26 cellular contexts compared by ENCODE assay signal in genomic region chr6:53833147-53833546, GRCh38. TPM values are rescaled to one million over a fixed set of nuclear protein-coding genes. Genes with fewer than 3 reads are reported as not detected.
DNase-seq lines count a peak whose midpoint lies in the region; ATAC-seq, FAIRE-seq and TF ChIP-seq lines count a peak whose summit lies in the region.
"Had no signal": no experiment of that assay in that cellular context is flagged by ENCODE, and none has a peak within 500 bp of the region (broad histone marks: within the 10 kb centered on the region; RNA-seq: fewer than 3 reads in every experiment).

No MANE protein-coding gene starts in this region.

- no peaks in the 10 kb centered on the region for H3K9me3 ChIP-seq in HCT116 (ENCODE audit: control insufficient read depth in 1 of 2, insufficient read depth in 1 of 2, low read depth in 1 of 2, low read length in 2 of 2)
- H3K9me3 ChIP-seq in astrocyte (ENCODE audit: insufficient read depth, low read depth, low read length), result no peaks in the 10 kb centered on the region
- no peaks in the 10 kb centered on the region for H3K9me3 ChIP-seq in neural progenitor cell (ENCODE audit: low read depth)
- no peaks in the 10 kb centered on the region for H3K9me3 ChIP-seq in T-helper 17 cell (ENCODE audit: control insufficient read depth, low read length, poor library complexity, severe bottlenecking)
- H3K9me3 ChIP-seq: ascending aorta, ovary, thyroid gland had no signal

- H3K4me1 ChIP-seq in HCT116 (ENCODE audit: control insufficient read depth in 1 of 2, insufficient read depth in 2 of 2, low read length in 2 of 2) (peaks cover 4 to 35% of the 10 kb centered on the region in 2 experiments; a peak in 3 of 4 replicates), astrocyte (ENCODE audit: insufficient read depth, low read length) (no peaks in the 10 kb centered on the region), neural progenitor cell (peaks cover 28% of the 10 kb centered on the region)

- no peak for ATAC-seq in HCT116
- no peak for ATAC-seq in T-helper 17 cell
- ATAC-seq: activated T-helper 17 cell treated with anti-CD3 and anti-CD28 coated beads, Interleukin-2, amount 50 U/mL, for 72 hours; left colon; right cardiac atrium; stimulated activated naive CD8-positive, alpha-beta T cell treated with anti-CD3 and anti-CD28 coated beads, Interleukin-15, Interleukin-2, amounts not matched to agents 100 U/mL and 50 U/mL, for 24 hours; WTC11 had no signal

- H3K4me3 Mint-ChIP-seq in astrocyte (ENCODE audit: unreplicated experiment), result no peak overlapping the region
- H3K4me3 Mint-ChIP-seq in neural progenitor cell, result no peak overlapping the region
- H3K4me3 Mint-ChIP-seq in T-helper 17 cell, result no peak overlapping the region
- H3K4me3 Mint-ChIP-seq: activated naive CD8-positive, alpha-beta T cell; activated T-helper 17 cell treated with anti-CD3 and anti-CD28 coated beads, Interleukin-2, amount 50 U/mL, for 72 hours; naive B cell; WTC11 had no signal

- no peaks in the 10 kb centered on the region for H3K27me3 ChIP-seq in HCT116 (ENCODE audit: insufficient read depth, low read length)
- no peaks in the 10 kb centered on the region for H3K27me3 ChIP-seq in astrocyte (ENCODE audit: insufficient read depth, low read length)
- H3K27me3 ChIP-seq in neural progenitor cell, result no peaks in the 10 kb centered on the region
- H3K27me3 ChIP-seq: ascending aorta, ovary, thyroid gland had no signal

- H3K36me3 ChIP-seq in HCT116 (ENCODE audit: control insufficient read depth in 1 of 2, insufficient read depth in 2 of 2, low read length in 2 of 2) (no peaks in the 10 kb centered on the region), astrocyte (ENCODE audit: insufficient read depth, low read length) (no peaks in the 10 kb centered on the region), neural progenitor cell (no peaks in the 10 kb centered on the region)
- H3K36me3 ChIP-seq: ascending aorta, ovary, thyroid gland had no signal

- H2AFZ ChIP-seq in HCT116 (ENCODE audit: low read depth, low read length, poor library complexity, severe bottlenecking) (no peak overlapping the region), astrocyte (ENCODE audit: low read depth, low read length) (no peak overlapping the region), neural progenitor cell (replicated peaks) (no peak overlapping the region)

- DNase-seq in D721Med (ENCODE audit: insufficient read length, low spot score), result no peak
- no peak for DNase-seq in HCT116 (ENCODE audit: low read depth, low spot score)
- DNase-seq in astrocyte (ENCODE audit: low read depth), result no peak
- no peak for DNase-seq in neural progenitor cell (ENCODE audit: low spot score)
- no peak for DNase-seq in activated naive CD4-positive, alpha-beta T cell (lab: John Stamatoyannopoulos, UW)
- DNase-seq in OCI-M1 (lab: John Stamatoyannopoulos, UW), result no peak
- no peak for DNase-seq in T-helper 17 cell
- DNase-seq in activated naive CD4-positive, alpha-beta T cell treated with Interleukin-2 at 50 U/mL for 16 hours, result no peak
- DNase-seq: DMS 273 treated with DMSO at 0.1 percent for 48 hours; KG1; left colon; mesendoderm; naive B cell; NCI-H187 treated with DMSO at 0.1 percent for 48 hours; NCI-H2227 treated with DMSO at 0.1 percent for 48 hours; NCI-H748 treated with DMSO at 0.1 percent for 48 hours; ovary; right cardiac atrium; stimulated activated naive CD8-positive, alpha-beta T cell treated with anti-CD3 and anti-CD28 coated beads, Interleukin-15, Interleukin-2, amounts not matched to agents 100 U/mL and 50 U/mL, for 24 hours; T1000; thyroid gland had no signal

- no peaks in the 10 kb centered on the region for H4K20me1 ChIP-seq in HCT116 (ENCODE audit: insufficient read depth)
- peaks cover 16% of the 10 kb centered on the region for H4K20me1 ChIP-seq in astrocyte (ENCODE audit: insufficient read depth, low read length)
- no peaks in the 10 kb centered on the region for H4K20me1 ChIP-seq in neural progenitor cell (ENCODE audit: low read depth)

- H3K27ac ChIP-seq in HCT116 (ENCODE audit: low read depth, low read length) (no peak overlapping the region), astrocyte (ENCODE audit: low read depth, low read length) (no peak overlapping the region), neural progenitor cell (no peak overlapping the region)
- H3K27ac ChIP-seq: ascending aorta, ovary, thyroid gland had no signal

- H3K4me3 ChIP-seq in HCT116 (replicated peaks in 1 of 2; ENCODE audit: low read depth in 1 of 2, low read length in 2 of 2) (no peak overlapping the region), astrocyte (ENCODE audit: insufficient read depth, low read depth, low read length) (no peak overlapping the region), neural progenitor cell (no peak overlapping the region)
- H3K4me3 ChIP-seq: ascending aorta, ovary, thyroid gland had no signal

- intact Hi-C loops in HCT116 (cut with micrococcal nuclease), result no loop called here

- POLR2A ChIA-PET in HCT116 (lab: Charles Lee), result no interaction called here

- H3K79me2 ChIP-seq in HCT116 (ENCODE audit: insufficient read depth, low read length) (peaks cover 62% of the 10 kb centered on the region), astrocyte (ENCODE audit: insufficient read depth, low read length) (no peaks in the 10 kb centered on the region), neural progenitor cell (ENCODE audit: low read depth) (peaks cover 9% of the 10 kb centered on the region)

- 0 out of 2 replicates have a peak, but pooled peaks cover 4% of the 10 kb centered on the region for H3K9me2 ChIP-seq in HCT116 (ENCODE audit: insufficient read depth)

- H3K36me3 Mint-ChIP-seq in astrocyte (ENCODE audit: low read depth, unreplicated experiment) (no peaks in the 10 kb centered on the region), neural progenitor cell (peaks cover 2% of the 10 kb centered on the region), T-helper 17 cell (ENCODE audit: low read depth) (peaks cover 2% of the 10 kb centered on the region)
- H3K36me3 Mint-ChIP-seq: naive B cell, WTC11 had no signal

- H3F3A ChIP-seq in neural progenitor cell (ENCODE audit: low read depth), result peaks cover 10% of the 10 kb centered on the region

- TF ChIP-seq CTCF in D721Med (IDR thresholded peaks at IDR 0.05; ENCODE audit: insufficient read depth, missing control alignments) (no peak), HCT116 (IDR thresholded peaks at IDR 0.05 in 2 of 3, conservative IDR thresholded peaks at IDR 0.05 in 1 of 3; ENCODE audit: borderline replicate concordance in 1 of 3, insufficient read depth in 1 of 3, low read depth in 2 of 3, low read length in 2 of 3) (no peak), astrocyte (IDR thresholded peaks at IDR 0.05; ENCODE audit: insufficient read depth, low read depth, low read length) (no peak), neural progenitor cell (IDR thresholded peaks at IDR 0.05) (no peak)

- H3K9ac ChIP-seq in HCT116 (ENCODE audit: low read length) (no peak overlapping the region), astrocyte (ENCODE audit: low read length) (no peak overlapping the region), neural progenitor cell (no peak overlapping the region)

- no peak for TF ChIP-seq RAD21 in HCT116 (IDR thresholded peaks at IDR 0.05; ENCODE audit: low read depth)

- TF ChIP-seq POLR2A in HCT116 (IDR thresholded peaks at IDR 0.05; ENCODE audit: borderline replicate concordance, extremely low read depth, insufficient read depth, insufficient read length), result no peak

- H3K4me2 ChIP-seq in HCT116 (ENCODE audit: low read length) (peak overlapping the region; percentile 38), astrocyte (ENCODE audit: low read length) (no peak overlapping the region), neural progenitor cell (no peak overlapping the region)

- H3K27me3 Mint-ChIP-seq in astrocyte (ENCODE audit: low read depth, unreplicated experiment) (no peaks in the 10 kb centered on the region), neural progenitor cell (ENCODE audit: insufficient read depth, low read depth) (peaks cover 3% of the 10 kb centered on the region), T-helper 17 cell (no peaks in the 10 kb centered on the region)
- H3K27me3 Mint-ChIP-seq: activated naive CD8-positive, alpha-beta T cell; activated T-helper 17 cell treated with anti-CD3 and anti-CD28 coated beads, Interleukin-2, amount 50 U/mL, for 72 hours; naive B cell had no signal

- H3K27ac Mint-ChIP-seq in astrocyte (ENCODE audit: unreplicated experiment), result peak overlapping the region; percentile 70
- peak overlapping the region; percentile 39 for H3K27ac Mint-ChIP-seq in neural progenitor cell
- no peak overlapping the region for H3K27ac Mint-ChIP-seq in T-helper 17 cell
- H3K27ac Mint-ChIP-seq: activated naive CD8-positive, alpha-beta T cell; activated T-helper 17 cell treated with anti-CD3 and anti-CD28 coated beads, Interleukin-2, amount 50 U/mL, for 72 hours; WTC11 had no signal

- BruUV-seq in HCT116 (replicated peaks; lab: Mats Ljungman, UMichigan), result no TSS peak

- CTCF ChIA-PET in HCT116 (lab: Charles Lee), result interaction anchor here (1.0 kb wide), 1 partner anchor 114 kb away, joined by 3 read pairs; no protein-coding TSS in a partner anchor

- RAD21 ChIA-PET in HCT116 (lab: Charles Lee; ENCODE audit: low non-redundant PET in 1 of 2, low total read pairs in 2 of 2, uncharacterized antibody in 2 of 2, unreplicated experiment in 2 of 2), result no interaction called here

- H3K9me3 Mint-ChIP-seq in astrocyte (ENCODE audit: unreplicated experiment) (no peaks in the 10 kb centered on the region), neural progenitor cell (no peaks in the 10 kb centered on the region)
- H3K9me3 Mint-ChIP-seq: activated T-helper 17 cell treated with anti-CD3 and anti-CD28 coated beads, Interleukin-2, amount 50 U/mL, for 72 hours; naive B cell; WTC11 had no signal

- H3K4me1 Mint-ChIP-seq in astrocyte (ENCODE audit: low read depth, unreplicated experiment) (peaks cover 40% of the 10 kb centered on the region), neural progenitor cell (peaks cover 42% of the 10 kb centered on the region), T-helper 17 cell (peaks cover 8% of the 10 kb centered on the region)

- peak; percentile 32 for FAIRE-seq in D721Med (lab: Jason Lieb, UNC)
- no peak for FAIRE-seq in astrocyte (lab: Jason Lieb, UNC)
- FAIRE-seq: GM18507 had no signal

TF ChIP-seq in HCT116, 20 proteins besides CTCF, POLR2A, EP300 and RAD21 (continues in another document):
- TF ChIP-seq FOSL1 (IDR thresholded peaks at IDR 0.05; ENCODE audit: low read depth), result no peak
- no peak for TF ChIP-seq ZFX (IDR thresholded peaks at IDR 0.05)
- TF ChIP-seq TCF7L2 (IDR thresholded peaks at IDR 0.05; ENCODE audit: borderline replicate concordance, extremely low read depth, insufficient read depth, insufficient read length), result no peak
- no peak for TF ChIP-seq EZH2phosphoT487 (IDR thresholded peaks at IDR 0.05; ENCODE audit: borderline replicate concordance)
- TF ChIP-seq EGR1 (IDR thresholded peaks at IDR 0.05; ENCODE audit: low read depth), result no peak
- TF ChIP-seq SIN3A (IDR thresholded peaks at IDR 0.05; ENCODE audit: low read depth), result no peak
- TF ChIP-seq EZH2 (IDR thresholded peaks at IDR 0.05), result no peak
- no peak for TF ChIP-seq CEBPB (IDR thresholded peaks at IDR 0.05; ENCODE audit: low read depth)

RNA-seq across cellular contexts. Expression of gene LRRC1, which starts 38.3 kb away (rescaled TPM):
- total RNA-seq in HCT116 (2021; ENCODE audit: unreplicated experiment) (19.8 TPM), astrocyte (11.8 and 14.3 TPM in 2 replicates), neural progenitor cell (ENCODE audit: low replicate concordance) (12.2 and 14.0 TPM in 2 replicates), T-helper 17 cell (1 to 10 TPM; 2.5 to 4.0 TPM)
- polyA plus RNA-seq in HCT116 (2012), result 10.9 and 11.9 TPM in 2 replicates
